ENCODE assay signal across 2 cellular contexts in the genomic region with DNA sequence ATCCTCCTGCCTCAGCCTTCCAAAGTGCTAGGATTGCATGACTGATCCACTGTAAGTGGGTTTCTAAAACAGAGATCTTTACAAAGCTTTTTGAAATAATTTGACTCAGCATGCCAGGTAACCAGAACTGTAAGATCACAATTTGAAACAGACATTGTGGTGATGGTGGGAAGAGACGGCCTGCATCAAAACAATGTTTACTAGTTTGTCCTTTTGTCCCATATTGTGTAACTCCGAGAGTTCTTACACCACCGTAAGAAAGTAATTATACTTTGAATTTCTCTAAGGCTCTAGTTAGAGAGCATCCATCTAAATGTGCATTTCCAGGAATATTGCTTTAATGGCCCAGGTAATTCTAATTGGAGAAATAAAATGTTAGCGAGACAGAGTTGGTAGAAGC.
TF ChIP-seq lines count a peak whose summit lies in the region.

No MANE protein-coding gene starts in this region.

TF ChIP-seq in HepG2, 621 proteins besides CTCF, POLR2A, EP300 and RAD21 (continued from another document):
- TF ChIP-seq, protein P1, sequence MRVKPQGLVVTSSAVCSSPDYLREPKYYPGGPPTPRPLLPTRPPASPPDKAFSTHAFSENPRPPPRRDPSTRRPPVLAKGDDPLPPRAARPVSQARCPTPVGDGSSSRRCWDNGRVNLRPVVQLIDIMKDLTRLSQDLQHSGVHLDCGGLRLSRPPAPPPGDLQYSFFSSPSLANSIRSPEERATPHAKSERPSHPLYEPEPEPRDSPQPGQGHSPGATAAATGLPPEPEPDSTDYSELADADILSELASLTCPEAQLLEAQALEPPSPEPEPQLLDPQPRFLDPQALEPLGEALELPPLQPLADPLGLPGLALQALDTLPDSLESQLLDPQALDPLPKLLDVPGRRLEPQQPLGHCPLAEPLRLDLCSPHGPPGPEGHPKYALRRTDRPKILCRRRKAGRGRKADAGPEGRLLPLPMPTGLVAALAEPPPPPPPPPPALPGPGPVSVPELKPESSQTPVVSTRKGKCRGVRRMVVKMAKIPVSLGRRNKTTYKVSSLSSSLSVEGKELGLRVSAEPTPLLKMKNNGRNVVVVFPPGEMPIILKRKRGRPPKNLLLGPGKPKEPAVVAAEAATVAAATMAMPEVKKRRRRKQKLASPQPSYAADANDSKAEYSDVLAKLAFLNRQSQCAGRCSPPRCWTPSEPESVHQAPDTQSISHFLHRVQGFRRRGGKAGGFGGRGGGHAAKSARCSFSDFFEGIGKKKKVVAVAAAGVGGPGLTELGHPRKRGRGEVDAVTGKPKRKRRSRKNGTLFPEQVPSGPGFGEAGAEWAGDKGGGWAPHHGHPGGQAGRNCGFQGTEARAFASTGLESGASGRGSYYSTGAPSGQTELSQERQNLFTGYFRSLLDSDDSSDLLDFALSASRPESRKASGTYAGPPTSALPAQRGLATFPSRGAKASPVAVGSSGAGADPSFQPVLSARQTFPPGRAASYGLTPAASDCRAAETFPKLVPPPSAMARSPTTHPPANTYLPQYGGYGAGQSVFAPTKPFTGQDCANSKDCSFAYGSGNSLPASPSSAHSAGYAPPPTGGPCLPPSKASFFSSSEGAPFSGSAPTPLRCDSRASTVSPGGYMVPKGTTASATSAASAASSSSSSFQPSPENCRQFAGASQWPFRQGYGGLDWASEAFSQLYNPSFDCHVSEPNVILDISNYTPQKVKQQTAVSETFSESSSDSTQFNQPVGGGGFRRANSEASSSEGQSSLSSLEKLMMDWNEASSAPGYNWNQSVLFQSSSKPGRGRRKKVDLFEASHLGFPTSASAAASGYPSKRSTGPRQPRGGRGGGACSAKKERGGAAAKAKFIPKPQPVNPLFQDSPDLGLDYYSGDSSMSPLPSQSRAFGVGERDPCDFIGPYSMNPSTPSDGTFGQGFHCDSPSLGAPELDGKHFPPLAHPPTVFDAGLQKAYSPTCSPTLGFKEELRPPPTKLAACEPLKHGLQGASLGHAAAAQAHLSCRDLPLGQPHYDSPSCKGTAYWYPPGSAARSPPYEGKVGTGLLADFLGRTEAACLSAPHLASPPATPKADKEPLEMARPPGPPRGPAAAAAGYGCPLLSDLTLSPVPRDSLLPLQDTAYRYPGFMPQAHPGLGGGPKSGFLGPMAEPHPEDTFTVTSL (CRISPR knock-in tag; IDR thresholded peaks at IDR 0.05; ENCODE audit: borderline replicate concordance), result no peak
- TF ChIP-seq ZFAT (CRISPR knock-in tag; conservative IDR thresholded peaks at IDR 0.05), result no peak
- no peak for TF ChIP-seq ZMAT3 (CRISPR knock-in tag; conservative IDR thresholded peaks at IDR 0.05)
TF ChIP-seq in HepG2: peak in this region for 0.

TF ChIP-seq in neural cell, 6 proteins besides CTCF, POLR2A, EP300 and RAD21 (continued from another document):
- TF ChIP-seq, protein P2, sequence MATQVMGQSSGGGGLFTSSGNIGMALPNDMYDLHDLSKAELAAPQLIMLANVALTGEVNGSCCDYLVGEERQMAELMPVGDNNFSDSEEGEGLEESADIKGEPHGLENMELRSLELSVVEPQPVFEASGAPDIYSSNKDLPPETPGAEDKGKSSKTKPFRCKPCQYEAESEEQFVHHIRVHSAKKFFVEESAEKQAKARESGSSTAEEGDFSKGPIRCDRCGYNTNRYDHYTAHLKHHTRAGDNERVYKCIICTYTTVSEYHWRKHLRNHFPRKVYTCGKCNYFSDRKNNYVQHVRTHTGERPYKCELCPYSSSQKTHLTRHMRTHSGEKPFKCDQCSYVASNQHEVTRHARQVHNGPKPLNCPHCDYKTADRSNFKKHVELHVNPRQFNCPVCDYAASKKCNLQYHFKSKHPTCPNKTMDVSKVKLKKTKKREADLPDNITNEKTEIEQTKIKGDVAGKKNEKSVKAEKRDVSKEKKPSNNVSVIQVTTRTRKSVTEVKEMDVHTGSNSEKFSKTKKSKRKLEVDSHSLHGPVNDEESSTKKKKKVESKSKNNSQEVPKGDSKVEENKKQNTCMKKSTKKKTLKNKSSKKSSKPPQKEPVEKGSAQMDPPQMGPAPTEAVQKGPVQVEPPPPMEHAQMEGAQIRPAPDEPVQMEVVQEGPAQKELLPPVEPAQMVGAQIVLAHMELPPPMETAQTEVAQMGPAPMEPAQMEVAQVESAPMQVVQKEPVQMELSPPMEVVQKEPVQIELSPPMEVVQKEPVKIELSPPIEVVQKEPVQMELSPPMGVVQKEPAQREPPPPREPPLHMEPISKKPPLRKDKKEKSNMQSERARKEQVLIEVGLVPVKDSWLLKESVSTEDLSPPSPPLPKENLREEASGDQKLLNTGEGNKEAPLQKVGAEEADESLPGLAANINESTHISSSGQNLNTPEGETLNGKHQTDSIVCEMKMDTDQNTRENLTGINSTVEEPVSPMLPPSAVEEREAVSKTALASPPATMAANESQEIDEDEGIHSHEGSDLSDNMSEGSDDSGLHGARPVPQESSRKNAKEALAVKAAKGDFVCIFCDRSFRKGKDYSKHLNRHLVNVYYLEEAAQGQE (IDR thresholded peaks at IDR 0.05; ENCODE audit: borderline replicate concordance), result no peak
